Comparison of ENCODE assay signal across 8 cellular contexts in genomic region chr22:29883831-29884139, GRCh38. TPM values are rescaled to one million over a fixed set of nuclear protein-coding genes. Genes with fewer than 3 reads are reported as not detected.
DNase-seq lines count a peak whose midpoint lies in the region; ATAC-seq and TF ChIP-seq lines count a peak whose summit lies in the region.

No MANE protein-coding gene starts in this region.

- TF ChIP-seq CTCF in adrenal gland (IDR thresholded peaks at IDR 0.05) (no peak), right lobe of liver (IDR thresholded peaks at IDR 0.05) (no peak), upper lobe of left lung (IDR thresholded peaks at IDR 0.05) (no peak)

- peak overlapping the region; percentile 91 for H3K27ac Mint-ChIP-seq in activated T-cell treated with anti-CD3 and anti-CD28 coated beads, Interleukin-2, amount 50 U/mL, for 72 hours

- H3K9me3 ChIP-seq in adrenal gland (replicated peaks in 1 of 3) (no peaks in the 10 kb centered on the region), right lobe of liver (no peaks in the 10 kb centered on the region), upper lobe of left lung (no peaks in the 10 kb centered on the region)

- no peaks in the 10 kb centered on the region for H3K27me3 Mint-ChIP-seq in activated T-cell treated with anti-CD3 and anti-CD28 coated beads, Interleukin-2, amount 50 U/mL, for 72 hours (ENCODE audit: low read depth)

- H3K36me3 Mint-ChIP-seq in activated T-cell treated with anti-CD3 and anti-CD28 coated beads, Interleukin-2, amount 50 U/mL, for 72 hours (ENCODE audit: insufficient read depth in 2 of 2), result peaks cover 0 to 2% of the 10 kb centered on the region in 2 donors

- H3K36me3 ChIP-seq in adrenal gland (replicated peaks in 1 of 2) (no peaks in the 10 kb centered on the region), right lobe of liver (no peaks in the 10 kb centered on the region), upper lobe of left lung (no peaks in the 10 kb centered on the region)

- no peaks in the 10 kb centered on the region for H3K4me1 Mint-ChIP-seq in activated T-cell treated with anti-CD3 and anti-CD28 coated beads, Interleukin-2, amount 50 U/mL, for 72 hours (ENCODE audit: low read depth)

- no peak for DNase-seq in activated T-cell treated with anti-CD3 and anti-CD28 coated beads, Interleukin-2, amount 50 U/mL, for 72 hours
- DNase-seq in activated T-cell treated with anti-CD3 and anti-CD28 coated beads for 4 hours (no peak), adrenal gland (no peak), right lobe of liver (no peak), upper lobe of left lung (no peak), midbrain (lab: John Stamatoyannopoulos, UW) (no peak), DMS153 treated with DMSO at 0.1 percent for 48 hours (lab: John Stamatoyannopoulos, UW; ENCODE audit: unreplicated experiment) (no peak), D341Med (ENCODE audit: low spot score) (no peak)

- no peak for TF ChIP-seq EP300 in upper lobe of left lung (IDR thresholded peaks at IDR 0.05)

- TF ChIP-seq POLR2A in adrenal gland (IDR thresholded peaks at IDR 0.05) (no peak), right lobe of liver (IDR thresholded peaks at IDR 0.05) (no peak), upper lobe of left lung (IDR thresholded peaks at IDR 0.05) (no peak)

- no peak for ATAC-seq in activated T-cell treated with anti-CD3 and anti-CD28 coated beads, Interleukin-2, amount 50 U/mL, for 72 hours (replicated peaks in 1 of 2)
- ATAC-seq in right lobe of liver, result no peak
- no peak for ATAC-seq in upper lobe of left lung (ENCODE audit: low FRiP score in 2 of 2)

- no peaks in the 10 kb centered on the region for H3K9me3 Mint-ChIP-seq in activated T-cell treated with anti-CD3 and anti-CD28 coated beads, Interleukin-2, amount 50 U/mL, for 72 hours

- H3K4me3 ChIP-seq in adrenal gland (peak overlapping the region; percentile 65 to 96 (median 89)), right lobe of liver (peak overlapping the region; percentile 74 to 98 (median 97)), upper lobe of left lung (peak overlapping the region; percentile 86 to 98 (median 92))

- WGBS in adrenal gland, 4 donors, result 0 to 1% (median 0%) methylated on average over 2 to 8 of the region's 8 CpGs
- WGBS in right lobe of liver (ENCODE audit: insufficient coverage, low coverage, low lambda C conversion rate, missing lambda C conversion rate), result 5% methylated on average over 3 of the region's 8 CpGs
- WGBS in upper lobe of left lung, 2 donors, result 2 to 4% methylated on average over 3 to 8 of the region's 8 CpGs

- intact Hi-C loops in adrenal gland (cut with DNase I) (loop anchor here in 1 of 2 donors (10.0 kb wide), 1 partner anchor 121 kb away; no protein-coding TSS in a partner anchor), right lobe of liver (cut with DNase I) (no loop called here)

- no peaks in the 10 kb centered on the region for H3K27me3 ChIP-seq in adrenal gland
- no peaks in the 10 kb centered on the region for H3K27me3 ChIP-seq in right lobe of liver
- H3K27me3 ChIP-seq in upper lobe of left lung, result no peaks in the 10 kb centered on the region

- H3K27ac ChIP-seq in adrenal gland (peak overlapping the region in 4 of 5 donors; percentile 91 to 97 (median 96)), right lobe of liver (peak overlapping the region; percentile 88 to 97 (median 90)), upper lobe of left lung (peak overlapping the region; percentile 95 to 99 (median 98))

- H3K4me3 Mint-ChIP-seq in activated T-cell treated with anti-CD3 and anti-CD28 coated beads, Interleukin-2, amount 50 U/mL, for 72 hours, result peak overlapping the region; percentile 91 to 92

- H3K4me1 ChIP-seq in adrenal gland (replicated peaks in 1 of 2), result peaks cover 14 to 46% of the 10 kb centered on the region in 2 donors
- peaks cover 0 to 38% (median 4%) of the 10 kb centered on the region in 4 donors for H3K4me1 ChIP-seq in right lobe of liver
- H3K4me1 ChIP-seq in upper lobe of left lung, result peaks cover 41 to 44% (median 43%) of the 10 kb centered on the region in 4 donors

RNA-seq across cellular contexts. Expression of gene MTMR3, which starts 0.8 kb away (rescaled TPM):
- total RNA-seq in activated T-cell treated with anti-CD3 and anti-CD28 coated beads, Interleukin-2, amount 50 U/mL, for 72 hours, result 10 to 100 TPM; 37.8 to 40.7 TPM
- 10 to 100 TPM; 36.9 to 80.7 (median 51.3) TPM for total RNA-seq in adrenal gland
- polyA plus RNA-seq in adrenal gland, result 10 to 100 TPM; 23.5 to 33.9 (median 23.6) TPM
- total RNA-seq in right lobe of liver, result 10 to 100 TPM; 14.5 to 19.2 (median 18.2) TPM
- 100 to 1,000 TPM in 2 of 6 donors, 10 to 100 TPM in 4; 50.3 to 117 (median 70.9) TPM for total RNA-seq in upper lobe of left lung

RNA-seq across cellular contexts. Expression of gene ASCC2, which starts 45.7 kb away (rescaled TPM):
- total RNA-seq in activated T-cell treated with anti-CD3 and anti-CD28 coated beads, Interleukin-2, amount 50 U/mL, for 72 hours, result 10 to 100 TPM; 77.7 to 81.7 TPM
- 100 to 1,000 TPM in 1 of 8 donors, 10 to 100 TPM in 7; 49.3 to 101 (median 73.2) TPM for total RNA-seq in adrenal gland
- 100 to 1,000 TPM in 2 of 3 donors, 10 to 100 TPM in 1; 83.3 to 153 (median 144) TPM for polyA plus RNA-seq in adrenal gland
- 10 to 100 TPM; 41.2 to 56.1 (median 47.4) TPM for total RNA-seq in right lobe of liver
- 100 to 1,000 TPM in 1 of 6 donors, 10 to 100 TPM in 5; 42.3 to 129 (median 64.3) TPM for total RNA-seq in upper lobe of left lung
